In the genomic region with DNA sequence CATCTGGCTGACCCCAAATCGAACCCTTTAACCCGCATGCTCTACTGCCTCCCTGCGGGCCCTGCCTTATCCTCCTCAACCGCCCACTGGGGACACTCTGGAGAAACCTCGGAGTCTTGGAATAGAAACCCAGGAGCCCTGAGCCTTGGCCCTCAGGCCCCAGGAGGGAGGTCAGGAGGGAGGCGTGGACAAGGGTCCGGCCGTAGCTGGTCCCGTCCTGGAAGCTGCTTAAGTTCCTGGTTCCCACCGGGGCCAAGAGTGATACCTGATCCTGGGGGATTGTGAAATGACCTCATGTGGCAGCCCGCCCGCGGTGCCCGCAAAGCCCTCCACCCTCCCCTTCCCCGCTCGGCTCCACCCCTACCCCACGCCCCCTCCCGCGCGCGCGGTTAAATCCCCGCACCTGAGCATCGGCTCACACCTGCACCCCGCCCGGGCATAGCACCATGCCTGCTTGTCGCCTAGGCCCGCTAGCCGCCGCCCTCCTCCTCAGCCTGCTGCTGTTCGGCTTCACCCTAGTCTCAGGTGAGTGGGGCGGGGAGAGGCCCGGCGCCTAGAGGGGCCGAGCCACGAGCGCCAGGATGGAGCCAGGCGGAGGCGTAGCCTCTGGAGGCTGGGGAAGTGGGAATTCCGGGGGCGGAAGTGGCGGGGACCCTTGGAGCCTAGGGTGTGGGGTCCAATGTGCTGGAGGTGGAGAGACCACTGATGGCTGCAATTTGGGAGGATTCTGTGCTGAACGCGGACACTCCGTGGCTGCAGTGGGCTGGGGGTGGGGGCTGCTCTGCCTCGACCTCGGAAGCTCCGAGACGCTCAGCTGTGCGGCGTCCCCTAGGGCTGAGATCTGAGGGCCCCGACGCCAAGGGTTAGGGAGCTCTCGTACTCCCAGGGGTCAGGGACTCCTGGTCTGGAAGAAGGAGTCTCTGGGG, we compare ENCODE assay signal across 8 cellular contexts. TPM values are rescaled to one million over a fixed set of nuclear protein-coding genes. Genes with fewer than 3 reads are reported as not detected.
DNase-seq lines count a peak whose midpoint lies in the region; ATAC-seq and TF ChIP-seq lines count a peak whose summit lies in the region.

A gene with protein sequence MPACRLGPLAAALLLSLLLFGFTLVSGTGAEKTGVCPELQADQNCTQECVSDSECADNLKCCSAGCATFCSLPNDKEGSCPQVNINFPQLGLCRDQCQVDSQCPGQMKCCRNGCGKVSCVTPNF (plus strand): TSS at position 418 of the 926 bp plus-strand sequence. CDS start 29 bp downstream, at position 447.

- no peaks in the 10 kb centered on the region for H4K20me1 ChIP-seq in OCI-LY7 (ENCODE audit: insufficient read depth, low read length)

- H3K79me2 ChIP-seq in OCI-LY7 (ENCODE audit: insufficient read depth, low read depth, low read length) = no peaks in the 10 kb centered on the region

- TF ChIP-seq POLR2A in ovary (IDR thresholded peaks at IDR 0.05) = no peak

- H2AFZ ChIP-seq in OCI-LY7 (ENCODE audit: low read length) = no peak within 1 kb of the TSS

- TF ChIP-seq CTCF in foreskin fibroblast (IDR thresholded peaks at IDR 0.05; ENCODE audit: low read depth, low read length) = no peak
- TF ChIP-seq CTCF in ovary (IDR thresholded peaks at IDR 0.05) = no peak
- TF ChIP-seq CTCF in OCI-LY7 (conservative IDR thresholded peaks at IDR 0.05; ENCODE audit: low read length) = no peak

- no peak for ATAC-seq in GM18867 (IDR thresholded peaks at IDR 0.05; ENCODE audit: unreplicated experiment)

- no peak within 1 kb of the TSS for H3K9ac ChIP-seq in SK-N-MC (ENCODE audit: insufficient read length)

- H3K36me3 ChIP-seq in SK-N-MC (ENCODE audit: insufficient read depth, low read length) (no peaks in the 10 kb centered on the region), ovary (no peaks in the 10 kb centered on the region), OCI-LY7 (ENCODE audit: insufficient read depth, low read length) (no peaks in the 10 kb centered on the region)

- TF ChIP-seq EP300 in ovary (IDR thresholded peaks at IDR 0.05) = no peak

- no peaks in the 10 kb centered on the region for H3K9me2 ChIP-seq in OCI-LY7 (ENCODE audit: insufficient read depth, low read length)

- no peaks in the 10 kb centered on the region for H3K27me3 ChIP-seq in ovary

- H3K27ac ChIP-seq in SK-N-MC (no peak within 1 kb of the TSS), ovary (peak within 1 kb of the TSS in 1 of 2 donors; percentile 2), OCI-LY7 (ENCODE audit: low read depth, low read length, poor library complexity, severe bottlenecking) (no peak within 1 kb of the TSS)

- CTCF ChIA-PET in OCI-LY7 (lab: Charles Lee; ENCODE audit: unreplicated experiment) = no interaction called here

- no peaks in the 10 kb centered on the region for H3K4me1 ChIP-seq in ovary (ENCODE audit: insufficient read depth)
- H3K4me1 ChIP-seq in OCI-LY7 (ENCODE audit: insufficient read depth, low read length, poor library complexity, severe bottlenecking) = no peaks in the 10 kb centered on the region

- no peaks in the 10 kb centered on the region for H3K9me3 ChIP-seq in SK-N-MC (ENCODE audit: low read depth, low read length)
- no peaks in the 10 kb centered on the region for H3K9me3 ChIP-seq in ovary
- H3K9me3 ChIP-seq in OCI-LY7 (ENCODE audit: low read length) = no peaks in the 10 kb centered on the region

- BruUV-seq in OCI-LY7 (replicated peaks; lab: Mats Ljungman, UMichigan) = no TSS peak

- intact Hi-C loops in ovary (cut with DNase I) (no loop called here), OCI-LY7 (cut with micrococcal nuclease; ENCODE audit: unreplicated experiment) (no loop called here)

- 8 to 11% (median 9%) methylated on average over 35 to 54 of the region's 54 CpGs for WGBS in ovary, 3 donors

- H3K4me3 ChIP-seq in SK-N-MC (peak within 1 kb of the TSS; percentile 54; the same call in 1 of the 2 replicates), foreskin fibroblast (ENCODE audit: low read depth in 1 of 2, low read length in 2 of 2) (peak within 1 kb of the TSS; percentile 31 to 38), ovary (peak within 1 kb of the TSS; percentile 43), OCI-LY7 (ENCODE audit: low read depth, low read length, poor library complexity, severe bottlenecking) (no peak within 1 kb of the TSS)

- peak; percentile 12 for DNase-seq in activated CD4-positive, alpha-beta T cell treated with anti-CD3 and anti-CD28 coated beads for 48 hours
- no peak for DNase-seq in activated CD4-positive, alpha-beta T cell treated with anti-CD3 and anti-CD28 coated beads, Interleukin-2, amount 50 U/mL, for 1 hour
- DNase-seq in SK-N-MC (ENCODE audit: low read depth, low spot score) (no peak), foreskin fibroblast (no peak), ovary (peak in 2 of 5 donors; percentile 25 to 26), OCI-LY7 (ENCODE audit: low spot score) (no peak), NOMO-1 treated with dmso at 0.1 percent for 144 hours (lab: John Stamatoyannopoulos, UW; ENCODE audit: unreplicated experiment) (no peak)

- no peak within 1 kb of the TSS for H3K4me2 ChIP-seq in OCI-LY7 (ENCODE audit: low read length)

- POLR2A ChIA-PET in OCI-LY7 (lab: Charles Lee) = interaction anchor here (0.6 kb wide), 1 partner anchor 207 kb away, joined by 3 read pairs; no protein-coding TSS in a partner anchor

RNA-seq across cellular contexts. Expression of the gene that starts here (rescaled TPM):
- 100 to 1,000 TPM in 1 of 7 donors, 10 to 100 TPM in 4, 1 to 10 TPM in 2; 1.2 to 246 (median 18.9) TPM for total RNA-seq in ovary
- polyA plus RNA-seq in ovary = 1 to 10 TPM; 2.9 to 9.6 TPM
- 4.4 TPM in 1 of 2 replicates, not detected in the other for total RNA-seq in OCI-LY7 (2014; rRNA removed; shearing (Covaris generic))
- 0.46 TPM in 1 of 2 replicates, not detected in the other for total RNA-seq in OCI-LY7 (2022)
